Comparison of ENCODE assay signal across 1 cellular context in genomic region chr19:49113762-49114629, GRCh38.
A peak's percentile ranks its signal among the peaks of the same experiment; 100 is the strongest.
TF ChIP-seq lines count a peak whose summit lies in the region.

Gene LIN7B, plus strand, starts transcription at chr19:49114370. Its CDS starts 35 bp downstream, at chr19:49114405.

TF ChIP-seq in HepG2, 621 proteins besides CTCF, POLR2A, EP300 and RAD21 (continued from another document and continues in another):
- TF ChIP-seq CSRNP1 (CRISPR knock-in tag; IDR thresholded peaks at IDR 0.05), result 0 out of 2 replicates have a peak, but pooled peaks have one; percentile 21
- TF ChIP-seq MED13 (CRISPR knock-in tag; IDR thresholded peaks at IDR 0.05), result no peak
- no peak for TF ChIP-seq ZNF282 (IDR thresholded peaks at IDR 0.05; ENCODE audit: partially characterized antibody)
- no peak for TF ChIP-seq ZNF34 (CRISPR knock-in tag; IDR thresholded peaks at IDR 0.05; ENCODE audit: borderline replicate concordance)
- peak; percentile 47 for TF ChIP-seq POLR2G (IDR thresholded peaks at IDR 0.05; ENCODE audit: low read depth, low read length)
- TF ChIP-seq ZNF83 (CRISPR knock-in tag; IDR thresholded peaks at IDR 0.05; ENCODE audit: borderline replicate concordance), result peak; percentile 76; the same call in 1 of the 2 replicates
- TF ChIP-seq HMGXB3 (CRISPR knock-in tag; IDR thresholded peaks at IDR 0.05; ENCODE audit: borderline replicate concordance), result peak; percentile 65; the same call in 1 of the 2 replicates
- TF ChIP-seq DMAP1 (CRISPR knock-in tag; IDR thresholded peaks at IDR 0.05), result 0 out of 2 replicates have a peak, but pooled peaks have one; percentile 30
- 0 out of 2 replicates have a peak, but pooled peaks have one; percentile 43 for TF ChIP-seq NFATC3 (CRISPR knock-in tag; IDR thresholded peaks at IDR 0.05)
- TF ChIP-seq ZNF205 (CRISPR knock-in tag; IDR thresholded peaks at IDR 0.05), result peak; percentile 41; the same call in 1 of the 2 replicates
- no peak for TF ChIP-seq CREBL2 (CRISPR knock-in tag; IDR thresholded peaks at IDR 0.05; ENCODE audit: borderline replicate concordance)
- TF ChIP-seq KDM4B (CRISPR knock-in tag; IDR thresholded peaks at IDR 0.05), result peak; percentile 73; the same call in 1 of the 2 replicates
- TF ChIP-seq MED1 (CRISPR knock-in tag; IDR thresholded peaks at IDR 0.05), result peak; percentile 37; the same call in 1 of the 2 replicates
- no peak for TF ChIP-seq ZBTB10 (CRISPR knock-in tag; IDR thresholded peaks at IDR 0.05; ENCODE audit: borderline replicate concordance)
- no peak for TF ChIP-seq ZNF644 (CRISPR knock-in tag; IDR thresholded peaks at IDR 0.05; ENCODE audit: low read depth)
- no peak for TF ChIP-seq ZNF576 (CRISPR knock-in tag; IDR thresholded peaks at IDR 0.05)
- 0 out of 2 replicates have a peak, but pooled peaks have one; percentile 25 for TF ChIP-seq SKIL (CRISPR knock-in tag; IDR thresholded peaks at IDR 0.05; ENCODE audit: borderline replicate concordance)
- peak; percentile 65 for TF ChIP-seq NFYB (CRISPR knock-in tag; IDR thresholded peaks at IDR 0.05)
- no peak for TF ChIP-seq ZNF275 (CRISPR knock-in tag; IDR thresholded peaks at IDR 0.05; ENCODE audit: borderline replicate concordance)
- TF ChIP-seq AHR (CRISPR knock-in tag; IDR thresholded peaks at IDR 0.05), result 0 out of 2 replicates have a peak, but pooled peaks have one; percentile 38
- TF ChIP-seq FOXC1 (CRISPR knock-in tag; IDR thresholded peaks at IDR 0.05; ENCODE audit: borderline replicate concordance), result peak; percentile 73
- TF ChIP-seq ERF (CRISPR knock-in tag; IDR thresholded peaks at IDR 0.05), result peak; percentile 71; the same call in 1 of the 2 replicates
- TF ChIP-seq KLF6 (CRISPR knock-in tag; IDR thresholded peaks at IDR 0.05), result peak; percentile 77
- no peak for TF ChIP-seq ZNF512 (CRISPR knock-in tag; IDR thresholded peaks at IDR 0.05)
- no peak for TF ChIP-seq ZSCAN29 (CRISPR knock-in tag; conservative IDR thresholded peaks at IDR 0.05)
- TF ChIP-seq SP1 (IDR thresholded peaks at IDR 0.05), result no peak
- peak; percentile 83 for TF ChIP-seq SP1 (CRISPR knock-in tag; IDR thresholded peaks at IDR 0.05)
- TF ChIP-seq USF2 (IDR thresholded peaks at IDR 0.05; ENCODE audit: low read depth, low read length), result peak; percentile 90
- TF ChIP-seq USF2 (CRISPR knock-in tag; IDR thresholded peaks at IDR 0.05; ENCODE audit: borderline replicate concordance), result peak; percentile 90; the same call in 1 of the 2 replicates
- TF ChIP-seq ZNF30 (CRISPR knock-in tag; IDR thresholded peaks at IDR 0.05), result no peak
- TF ChIP-seq PHF21A (CRISPR knock-in tag; IDR thresholded peaks at IDR 0.05), result 0 out of 2 replicates have a peak, but pooled peaks have one; percentile 1
- peak; percentile 85 for TF ChIP-seq POGK (CRISPR knock-in tag; conservative IDR thresholded peaks at IDR 0.05)
- no peak for TF ChIP-seq ZNF296 (CRISPR knock-in tag; conservative IDR thresholded peaks at IDR 0.05)
- TF ChIP-seq SUZ12 (IDR thresholded peaks at IDR 0.05; ENCODE audit: low read depth, low read length), result no peak
- TF ChIP-seq SIX4 (CRISPR knock-in tag; IDR thresholded peaks at IDR 0.05), result no peak
- no peak for TF ChIP-seq ZNF615 (CRISPR knock-in tag; IDR thresholded peaks at IDR 0.05; ENCODE audit: borderline replicate concordance)
- TF ChIP-seq IRX3 (CRISPR knock-in tag; IDR thresholded peaks at IDR 0.05; ENCODE audit: borderline replicate concordance, low read depth), result 0 out of 2 replicates have a peak, but pooled peaks have one; percentile 54
- TF ChIP-seq ZNF350 (CRISPR knock-in tag; IDR thresholded peaks at IDR 0.05; ENCODE audit: borderline replicate concordance, low read depth), result peak; percentile 32; the same call in 1 of the 2 replicates
- peak; percentile 24; the same call in 1 of the 2 replicates for TF ChIP-seq RBFOX2 (IDR thresholded peaks at IDR 0.05; ENCODE audit: low read depth, low read length)
- TF ChIP-seq ZNF841 (CRISPR knock-in tag; IDR thresholded peaks at IDR 0.05; ENCODE audit: borderline replicate concordance), result no peak
